In the genomic region with DNA sequence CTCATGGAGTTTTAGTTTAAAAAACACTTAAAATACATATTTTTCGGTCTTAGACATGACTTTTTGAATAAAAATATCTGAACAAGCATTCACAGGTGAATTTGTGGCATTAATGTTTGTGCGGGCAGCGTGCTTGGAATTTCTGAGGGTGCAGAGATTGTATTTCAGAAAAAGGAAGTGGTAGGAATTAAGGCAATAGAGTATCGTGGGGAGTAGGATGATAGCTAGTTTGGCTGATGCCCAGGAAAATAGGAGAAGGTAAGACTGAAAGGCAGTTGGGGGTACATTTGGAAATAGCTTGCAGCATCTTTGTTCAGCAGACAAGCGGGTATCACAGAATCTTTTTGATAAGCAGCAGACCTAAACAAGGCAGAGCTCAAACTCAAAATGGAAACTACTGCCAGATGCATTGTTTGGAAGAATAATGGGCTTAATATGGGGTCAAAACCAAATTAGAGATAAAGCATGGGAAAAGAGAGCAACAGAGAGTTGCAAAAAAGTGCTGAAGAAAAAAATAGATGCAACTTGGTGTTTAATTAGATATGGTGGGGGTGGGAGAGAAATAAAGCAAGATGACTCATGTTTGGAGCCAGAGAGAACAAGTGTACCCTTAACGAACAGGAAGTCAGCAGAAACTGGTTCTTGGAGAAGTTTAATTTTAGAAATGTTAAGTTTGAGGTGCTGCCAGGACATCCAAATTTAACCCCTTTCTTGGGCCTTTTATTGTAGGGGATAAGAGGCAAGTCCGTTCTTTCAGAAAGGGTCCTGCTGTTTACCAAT, we compare ENCODE assay signal across 11 cellular contexts.
DNase-seq lines count a peak whose midpoint lies in the region; ATAC-seq and TF ChIP-seq lines count a peak whose summit lies in the region.
"Had no signal": no experiment of that assay in that cellular context is flagged by ENCODE, and none has a peak within 500 bp of the region (broad histone marks: within the 10 kb centered on the region; RNA-seq: fewer than 3 reads in every experiment).

No MANE protein-coding gene starts in this region.

- H3K9me3 ChIP-seq in heart left ventricle (peaks cover 0 to 4% (median 0%) of the 10 kb centered on the region in 12 donors), spleen (peaks cover 0 to 11% (median 0%) of the 10 kb centered on the region in 8 donors)
- H3K9me3 ChIP-seq: testis had no signal

- H3K27ac ChIP-seq in heart left ventricle: peak overlapping the region in 2 of 12 donors; percentile 28 to 84
- H3K27ac ChIP-seq in spleen: peak overlapping the region in 5 of 8 donors; percentile 4 to 78 (median 60)
- H3K27ac ChIP-seq: brain microvascular endothelial cell, SK-N-MC had no signal

- ATAC-seq in heart left ventricle: peak in 3 of 4 donors; percentile 55 to 76 (median 64)
- ATAC-seq in HG02852 (IDR thresholded peaks at IDR 0.05; ENCODE audit: unreplicated experiment): no peak
- no peak for ATAC-seq in HG02973 (IDR thresholded peaks at IDR 0.05; ENCODE audit: unreplicated experiment)
- no peak for ATAC-seq in GM19452 (IDR thresholded peaks at IDR 0.05; ENCODE audit: unreplicated experiment)

- intact Hi-C loops in heart left ventricle (cut with DNase I): no loop called here
- intact Hi-C loops in spleen (cut with DNase I; ENCODE audit: low total_unique reads): no loop called here

- H3K27me3 ChIP-seq in heart left ventricle (no peaks in the 10 kb centered on the region), spleen (replicated peaks in 1 of 7) (no peaks in the 10 kb centered on the region)
- H3K27me3 ChIP-seq: brain microvascular endothelial cell, testis had no signal

- H3K4me3 ChIP-seq in heart left ventricle (peak overlapping the region in 1 of 12 donors; percentile 19), spleen (no peak overlapping the region)
- H3K4me3 ChIP-seq: SK-N-MC, testis had no signal

- H3K36me3 ChIP-seq in heart left ventricle (no peaks in the 10 kb centered on the region), spleen (no peaks in the 10 kb centered on the region)
- H3K36me3 ChIP-seq: brain microvascular endothelial cell had no signal

- TF ChIP-seq POLR2A in heart left ventricle (IDR thresholded peaks at IDR 0.05): no peak
- TF ChIP-seq POLR2A in spleen (IDR thresholded peaks at IDR 0.05): no peak

- DNase-seq in HT-29 (ENCODE audit: low spot score) (peak; percentile 56), RPMI8226 (peak; percentile 62), heart left ventricle (no peak), spleen (no peak), NCI-H748 (lab: John Stamatoyannopoulos, UW; ENCODE audit: unreplicated experiment) (no peak)

- no peak for TF ChIP-seq CTCF in heart left ventricle (IDR thresholded peaks at IDR 0.05)
- TF ChIP-seq CTCF in spleen (IDR thresholded peaks at IDR 0.05 in 8 of 11, conservative IDR thresholded peaks at IDR 0.05 in 3 of 11): no peak

- WGBS in heart left ventricle, 4 donors: 63 to 71% (median 66%) methylated on average over 7 of the region's 7 CpGs
- WGBS in spleen, 5 donors: 37 to 56% (median 45%) methylated on average over 7 of the region's 7 CpGs

- H3K4me1 ChIP-seq in heart left ventricle (peaks cover 0 to 22% (median 0%) of the 10 kb centered on the region in 12 donors), spleen (peaks cover 0 to 6% (median 0%) of the 10 kb centered on the region in 6 donors)
- H3K4me1 ChIP-seq: testis had no signal

Comparison
In these comparisons a context has a peak if more than half of its experiments do, and no peak if none do; other contexts are left out.
1. DNase-seq: peak in HT-29 (single experiment) and RPMI8226 (single experiment); none in heart left ventricle (0 of 5), spleen (single experiment) and NCI-H748 (single experiment).
2. ATAC-seq: peak in heart left ventricle (3 of 4); none in HG02852 (single experiment), HG02973 (single experiment) and GM19452 (single experiment).